ENCODE assay signal across 1 cellular context in genomic region chr2:112764071-112765044, GRCh38.
A peak's percentile ranks its signal among the peaks of the same experiment; 100 is the strongest.
TF ChIP-seq lines count a peak whose summit lies in the region.

CKAP2L (minus strand) TSS chr2:112764609; CDS start chr2:112764598, 11 bp downstream.

TF ChIP-seq in HepG2, 621 proteins besides CTCF, POLR2A, EP300 and RAD21 (continued from another document and continues in another):
- TF ChIP-seq HIC2 (CRISPR knock-in tag; IDR thresholded peaks at IDR 0.05; ENCODE audit: low read depth): no peak
- TF ChIP-seq PATZ1 (CRISPR knock-in tag; IDR thresholded peaks at IDR 0.05): peak; percentile 94
- TF ChIP-seq ZNF737 (CRISPR knock-in tag; IDR thresholded peaks at IDR 0.05; ENCODE audit: borderline replicate concordance): no peak
- 0 out of 2 replicates have a peak, but pooled peaks have one; percentile 20 for TF ChIP-seq SALL2 (CRISPR knock-in tag; IDR thresholded peaks at IDR 0.05)
- TF ChIP-seq POLR2G (IDR thresholded peaks at IDR 0.05; ENCODE audit: low read depth, low read length): peak; percentile 37; the same call in 1 of the 2 replicates
- TF ChIP-seq SCMH1 (CRISPR knock-in tag; IDR thresholded peaks at IDR 0.05; ENCODE audit: borderline replicate concordance): no peak
- TF ChIP-seq ZNF138 (CRISPR knock-in tag; IDR thresholded peaks at IDR 0.05; ENCODE audit: low read depth): peak; percentile 68; the same call in 1 of the 2 replicates
- peak; percentile 98 for TF ChIP-seq ARID2 (CRISPR knock-in tag; IDR thresholded peaks at IDR 0.05; ENCODE audit: borderline replicate concordance)
- peak; percentile 99 for TF ChIP-seq FOXM1 (CRISPR knock-in tag; IDR thresholded peaks at IDR 0.05)
- peak; percentile 71; the same call in 1 of the 2 replicates for TF ChIP-seq ZNF598 (CRISPR knock-in tag; IDR thresholded peaks at IDR 0.05; ENCODE audit: borderline replicate concordance)
- TF ChIP-seq ZNF547 (CRISPR knock-in tag; IDR thresholded peaks at IDR 0.05): peak; percentile 7; the same call in 1 of the 2 replicates
- TF ChIP-seq NFKBIZ (CRISPR knock-in tag; IDR thresholded peaks at IDR 0.05): 0 out of 2 replicates have a peak, but pooled peaks have one; percentile 26
- TF ChIP-seq MLLT10 (CRISPR knock-in tag; IDR thresholded peaks at IDR 0.05): no peak
- peak; percentile 100 for TF ChIP-seq ZNF878 (CRISPR knock-in tag; IDR thresholded peaks at IDR 0.05)
- TF ChIP-seq CHD2 (IDR thresholded peaks at IDR 0.05; ENCODE audit: low read depth, low read length): peak; percentile 71
- TF ChIP-seq ATAD3A (CRISPR knock-in tag; IDR thresholded peaks at IDR 0.05): no peak
- TF ChIP-seq SMARCE1 (IDR thresholded peaks at IDR 0.05; ENCODE audit: borderline replicate concordance): no peak
- TF ChIP-seq ZBTB40 (IDR thresholded peaks at IDR 0.05): no peak
- 0 out of 2 replicates have a peak, but pooled peaks have one; percentile 41 for TF ChIP-seq ZBTB40 (CRISPR knock-in tag; IDR thresholded peaks at IDR 0.05)
- TF ChIP-seq ZNF362 (CRISPR knock-in tag; IDR thresholded peaks at IDR 0.05; ENCODE audit: borderline replicate concordance): peak; percentile 51; the same call in 1 of the 2 replicates
- peak; percentile 88 for TF ChIP-seq MNT (IDR thresholded peaks at IDR 0.05)
- peak; percentile 94; the same call in 1 of the 2 replicates for TF ChIP-seq HNF1B (CRISPR knock-in tag; IDR thresholded peaks at IDR 0.05)
- no peak for TF ChIP-seq ZNF335 (CRISPR knock-in tag; IDR thresholded peaks at IDR 0.05)
- no peak for TF ChIP-seq ZNF766 (CRISPR knock-in tag; IDR thresholded peaks at IDR 0.05; ENCODE audit: borderline replicate concordance)
- no peak; the same call in 1 of the 2 replicates for TF ChIP-seq ZNF124 (CRISPR knock-in tag; IDR thresholded peaks at IDR 0.05)
- peak; percentile 21; the same call in 1 of the 2 replicates for TF ChIP-seq ZNF292 (CRISPR knock-in tag; IDR thresholded peaks at IDR 0.05; ENCODE audit: borderline replicate concordance, low read depth)
- TF ChIP-seq TBP (CRISPR knock-in tag; IDR thresholded peaks at IDR 0.05): no peak
- peak; percentile 100 for TF ChIP-seq CSRNP1 (CRISPR knock-in tag; IDR thresholded peaks at IDR 0.05)
- no peak for TF ChIP-seq ZNF12 (CRISPR knock-in tag; IDR thresholded peaks at IDR 0.05)
- TF ChIP-seq SRSF1 (optimal IDR thresholded peaks at IDR 0.05; ENCODE audit: low read depth, low read length): peak; percentile 91
- TF ChIP-seq ZNF275 (CRISPR knock-in tag; IDR thresholded peaks at IDR 0.05; ENCODE audit: borderline replicate concordance): peak; percentile 92
- TF ChIP-seq ZNF816 (CRISPR knock-in tag; IDR thresholded peaks at IDR 0.05; ENCODE audit: borderline replicate concordance): peak; percentile 92; the same call in 1 of the 2 replicates
- TF ChIP-seq PREB (CRISPR knock-in tag; IDR thresholded peaks at IDR 0.05): 0 out of 2 replicates have a peak, but pooled peaks have one; percentile 65
